Comparison of ENCODE assay signal across 8 cellular contexts in the genomic region with DNA sequence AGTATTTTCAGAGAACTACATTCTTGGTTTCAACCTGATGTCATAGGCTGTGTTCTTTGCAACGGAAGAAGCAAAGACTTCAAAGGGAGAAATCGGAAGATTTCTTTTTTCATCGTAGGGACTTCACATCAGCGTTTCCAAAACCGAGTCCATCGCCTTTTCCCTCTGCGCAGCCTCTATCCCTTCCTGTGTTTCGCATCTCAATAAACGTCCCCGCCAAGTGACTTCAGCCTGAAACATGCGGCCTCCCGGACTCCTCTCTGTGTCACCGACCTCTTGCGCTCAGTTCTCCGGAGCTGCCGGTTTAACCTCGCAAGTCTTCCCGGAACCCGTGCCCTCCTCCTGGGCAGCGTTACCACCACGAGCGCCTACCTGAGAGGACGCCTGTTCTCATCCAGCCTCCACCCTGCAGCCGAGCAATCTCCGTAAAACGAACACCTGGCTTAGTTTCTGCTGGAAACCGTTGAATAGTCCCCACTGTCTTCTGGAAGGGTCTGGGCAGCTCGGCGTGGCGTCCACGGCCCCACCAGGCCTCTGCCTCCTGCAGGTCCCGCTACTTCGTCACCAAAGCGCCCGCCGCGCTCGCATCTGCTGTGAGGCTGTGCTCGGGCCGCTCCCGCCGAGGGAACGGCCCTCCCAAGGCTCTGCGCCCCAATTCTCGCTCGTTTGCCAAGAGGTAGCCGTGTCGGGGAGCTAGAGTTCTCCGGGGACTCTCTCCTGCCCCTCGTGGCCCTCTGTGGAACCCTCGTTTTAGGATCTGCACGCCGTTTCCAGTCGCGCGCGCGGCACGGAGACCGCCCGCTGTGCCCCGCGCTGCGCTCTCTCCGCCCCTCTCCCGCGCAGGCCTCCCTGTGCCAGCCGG. TPM values are rescaled to one million over a fixed set of nuclear protein-coding genes. Genes with fewer than 3 reads are reported as not detected.
DNase-seq lines count a peak whose midpoint lies in the region; ATAC-seq lines count a peak whose summit lies in the region.

GLB1L3 (plus strand) TSS at position 846 of the 862 bp plus-strand sequence. CDS start 362 bp downstream, outside the sequence.

- peaks cover 3% of the 10 kb centered on the region for H3K27me3 Mint-ChIP-seq in activated CD4-positive, alpha-beta T cell treated with anti-CD3 and anti-CD28 coated beads, Interleukin-2, amount 10 ng/mL, durations not matched to agents 24 days and 14 days

- H3K9me3 ChIP-seq in HUES64 (ENCODE audit: insufficient read depth, low read depth, low read length) (no peaks in the 10 kb centered on the region), mesenchymal stem cell (ENCODE audit: control insufficient read depth, low read length) (no peaks in the 10 kb centered on the region)

- H3K18ac ChIP-seq in mesenchymal stem cell (ENCODE audit: low read depth in 1 of 2, low read length in 2 of 2) = no peak within 1 kb of the TSS

- no peak within 1 kb of the TSS for H2BK12ac ChIP-seq in mesenchymal stem cell (ENCODE audit: low read length in 2 of 2)

- H3K79me1 ChIP-seq in mesenchymal stem cell (replicated peaks; ENCODE audit: low read length, poor library complexity, severe bottlenecking) = no peaks in the 10 kb centered on the region

- H3K4ac ChIP-seq in mesenchymal stem cell (ENCODE audit: low read depth in 1 of 2, low read length in 2 of 2) = no peak within 1 kb of the TSS

- H2AK5ac ChIP-seq in mesenchymal stem cell (ENCODE audit: low read length, severe bottlenecking) = no peak within 1 kb of the TSS

- no peak within 1 kb of the TSS for H2BK15ac ChIP-seq in mesenchymal stem cell (ENCODE audit: low read depth, poor library complexity, severe bottlenecking)

- no peak within 1 kb of the TSS for H4K8ac ChIP-seq in mesenchymal stem cell (ENCODE audit: low read length)

- peaks cover 3% of the 10 kb centered on the region for H3K9me3 Mint-ChIP-seq in activated CD4-positive, alpha-beta T cell treated with anti-CD3 and anti-CD28 coated beads, Interleukin-2, amount 10 ng/mL, durations not matched to agents 24 days and 14 days

- WGBS in HUES64 = under 1% methylated on average over 68 of the region's 68 CpGs
- WGBS in mesenchymal stem cell = 1% methylated on average over 68 of the region's 68 CpGs

- H3K4me3 ChIP-seq in ACC112 (ENCODE audit: low read depth, low read length) = no peak within 1 kb of the TSS
- H3K4me3 ChIP-seq in HUES64 (ENCODE audit: low read length) = peak within 1 kb of the TSS; percentile 76
- peak within 1 kb of the TSS; percentile 47 to 55 for H3K4me3 ChIP-seq in mesenchymal stem cell (ENCODE audit: insufficient read depth in 1 of 2, low read depth in 1 of 2, low read length in 2 of 2)

- DNase-seq in activated CD4-positive, alpha-beta T cell treated with anti-CD3 and anti-CD28 coated beads, Interleukin-2, amount 10 ng/mL, durations not matched to agents 24 days and 14 days = peak; percentile 96
- DNase-seq in dermis blood vessel endothelial cell (peak; percentile 33), mesenchymal stem cell (peak; percentile 31), SKM-1 (lab: John Stamatoyannopoulos, UW; ENCODE audit: unreplicated experiment) (no peak)
- peak; percentile 60 for DNase-seq in stimulated activated CD8-positive, alpha-beta memory T cell treated with anti-CD3 and anti-CD28 coated beads, Interleukin-15, amount 100 ng/mL, for 1 hour (ENCODE audit: low read depth)

- H3K9ac ChIP-seq in HUES64 (ENCODE audit: low read depth, low read length) (peak within 1 kb of the TSS; percentile 65), mesenchymal stem cell (ENCODE audit: low read length) (peak within 1 kb of the TSS; percentile 26)

- no peak within 1 kb of the TSS for H2BK5ac ChIP-seq in mesenchymal stem cell (ENCODE audit: low read depth, low read length, poor library complexity, severe bottlenecking)

- H4K91ac ChIP-seq in mesenchymal stem cell (ENCODE audit: low read length) = no peak within 1 kb of the TSS

- H3K4me2 ChIP-seq in mesenchymal stem cell (ENCODE audit: low read length, poor library complexity, severe bottlenecking) = peak within 1 kb of the TSS; percentile 98

- no peak within 1 kb of the TSS for H2BK120ac ChIP-seq in mesenchymal stem cell (ENCODE audit: low read depth, low read length)

- peaks cover 46% of the 10 kb centered on the region for H3K4me1 Mint-ChIP-seq in activated CD4-positive, alpha-beta T cell treated with anti-CD3 and anti-CD28 coated beads, Interleukin-2, amount 10 ng/mL, durations not matched to agents 24 days and 14 days

- H3K36me3 ChIP-seq in ACC112 (ENCODE audit: insufficient read depth, low read length) (no peaks in the 10 kb centered on the region), HUES64 (ENCODE audit: insufficient read depth, low read length) (peaks cover 7% of the 10 kb centered on the region; the same call in 1 of the 2 replicates), mesenchymal stem cell (ENCODE audit: control insufficient read depth in 1 of 2, insufficient read depth in 2 of 2, low read depth in 1 of 2, low read length in 2 of 2) (no peaks in the 10 kb centered on the region)

- H3K23ac ChIP-seq in mesenchymal stem cell (ENCODE audit: low read length in 2 of 2) = peak within 1 kb of the TSS in 1 of 2 experiments; percentile 77

- peaks cover 20% of the 10 kb centered on the region for H3K36me3 Mint-ChIP-seq in activated CD4-positive, alpha-beta T cell treated with anti-CD3 and anti-CD28 coated beads, Interleukin-2, amount 10 ng/mL, durations not matched to agents 24 days and 14 days (ENCODE audit: low read depth)

- H3K27me3 ChIP-seq in ACC112 (ENCODE audit: insufficient read depth, low read length) (peaks cover 88% of the 10 kb centered on the region), HUES64 (ENCODE audit: insufficient read depth, low read length) (peaks cover 72% of the 10 kb centered on the region), mesenchymal stem cell (ENCODE audit: control insufficient read depth in 1 of 2, insufficient read depth in 1 of 2, low read length in 2 of 2) (peaks cover 69 to 88% of the 10 kb centered on the region in 2 experiments)

- ATAC-seq in GM18909 (IDR thresholded peaks at IDR 0.05; ENCODE audit: poor library complexity, unreplicated experiment) = peak; percentile 73

- H2AFZ ChIP-seq in ACC112 (ENCODE audit: low read length, unreplicated experiment) (peak within 1 kb of the TSS; percentile 12), mesenchymal stem cell (ENCODE audit: low read depth, low read length) (peak within 1 kb of the TSS; percentile 39)

- intact Hi-C loops in activated CD4-positive, alpha-beta T cell treated with anti-CD3 and anti-CD28 coated beads, Interleukin-2, amount 10 ng/mL, durations not matched to agents 24 days and 14 days (cut with micrococcal nuclease) = loop anchor here (1.0 to 5.0 kb wide), 4 partner anchors 22 to 348 kb away; partner anchors contain the start of genes ACAD8, THYN1 and VPS26B

- peak within 1 kb of the TSS; percentile 93 for H3K27ac Mint-ChIP-seq in activated CD4-positive, alpha-beta T cell treated with anti-CD3 and anti-CD28 coated beads, Interleukin-2, amount 10 ng/mL, durations not matched to agents 24 days and 14 days

- H3K27ac ChIP-seq in ACC112 (ENCODE audit: low read depth, low read length) = no peak within 1 kb of the TSS
- H3K27ac ChIP-seq in HUES64 (ENCODE audit: low read depth, low read length) = peak within 1 kb of the TSS; percentile 7; the same call in 1 of the 2 replicates
- no peak within 1 kb of the TSS for H3K27ac ChIP-seq in mesenchymal stem cell (ENCODE audit: low read length, poor library complexity, severe bottlenecking)

- H3K4me3 Mint-ChIP-seq in activated CD4-positive, alpha-beta T cell treated with anti-CD3 and anti-CD28 coated beads, Interleukin-2, amount 10 ng/mL, durations not matched to agents 24 days and 14 days = peak within 1 kb of the TSS; percentile 98

- H3K4me1 ChIP-seq in ACC112 (ENCODE audit: control insufficient read depth, insufficient read depth, low read length, unreplicated experiment) (no peaks in the 10 kb centered on the region), HUES64 (ENCODE audit: insufficient read depth, low read length) (peaks cover 35% of the 10 kb centered on the region), mesenchymal stem cell (ENCODE audit: control insufficient read depth, insufficient read depth, low read depth, low read length) (peaks cover 17% of the 10 kb centered on the region)

- peak within 1 kb of the TSS in 1 of 2 experiments; percentile 20 for H3K14ac ChIP-seq in mesenchymal stem cell (ENCODE audit: low read length in 2 of 2)

- H3K79me2 ChIP-seq in ACC112 (ENCODE audit: control insufficient read depth, insufficient read depth, low read length, unreplicated experiment) = no peaks in the 10 kb centered on the region

RNA-seq across cellular contexts. Expression of gene GLB1L3, which starts in this region (rescaled TPM):
- 9.6 TPM for polyA plus RNA-seq in HUES64 (2013, experiment 1 of 2)
- 7.3 TPM for polyA plus RNA-seq in HUES64 (2013, experiment 2 of 2)
- total RNA-seq in activated CD4-positive, alpha-beta T cell treated with anti-CD3 and anti-CD28 coated beads, Interleukin-2, amount 10 ng/mL, durations not matched to agents 24 days and 14 days = 16.5 and 17.0 TPM in 2 replicates
- not detected in 2 replicates for total RNA-seq in dermis blood vessel endothelial cell
- polyA plus RNA-seq in mesenchymal stem cell (2013, experiment 1 of 2) = not detected
- not detected for polyA plus RNA-seq in mesenchymal stem cell (2013, experiment 2 of 2)

Comparison
In these comparisons a context has a peak if more than half of its experiments do, and no peak if none do; other contexts are left out.
1. RNA of gene GLB1L3 (total RNA-seq): 16.5 to 17.0 TPM in activated CD4-positive, alpha-beta T cell treated with anti-CD3 and anti-CD28 coated beads, Interleukin-2, amount 10 ng/mL, durations not matched to agents 24 days and 14 days; not detected in dermis blood vessel endothelial cell; every median in the first group is over 10 times any median in the second.
2. Peak in DNase-seq in dermis blood vessel endothelial cell; RNA of the gene not detected or under 1 TPM.